Comparison of ENCODE assay signal across 1 cellular context in genomic region chr18:59874166-59874565, GRCh38.
TF ChIP-seq lines count a peak whose summit lies in the region.

No MANE protein-coding gene starts in this region.

TF ChIP-seq in GM12878, 131 proteins besides CTCF, POLR2A, EP300 and RAD21 (continued from another document and continues in another):
- TF ChIP-seq REST (IDR thresholded peaks at IDR 0.05; ENCODE audit: low read depth, low read length), result no peak
- no peak for TF ChIP-seq MEF2B (IDR thresholded peaks at IDR 0.05; ENCODE audit: partially characterized antibody, poor library complexity, severe bottlenecking)
- TF ChIP-seq RUNX3 (IDR thresholded peaks at IDR 0.05; ENCODE audit: low read length), result peak; percentile 77; the same call in 1 of the 2 replicates
- TF ChIP-seq ZBED1 (IDR thresholded peaks at IDR 0.05; ENCODE audit: borderline replicate concordance), result peak; percentile 77; the same call in 1 of the 2 replicates
- no peak for TF ChIP-seq CBFB (IDR thresholded peaks at IDR 0.05; ENCODE audit: low read depth)
- TF ChIP-seq NFXL1 (IDR thresholded peaks at IDR 0.05; ENCODE audit: borderline replicate concordance), result no peak
- no peak for TF ChIP-seq RCOR1 (conservative IDR thresholded peaks at IDR 0.05; ENCODE audit: low read depth, low read length)
- no peak for TF ChIP-seq CHD2 (IDR thresholded peaks at IDR 0.05; ENCODE audit: borderline replicate concordance, low read depth, low read length)
- no peak for TF ChIP-seq HCFC1 (IDR thresholded peaks at IDR 0.05; ENCODE audit: low read length)
- no peak for TF ChIP-seq BACH1 (IDR thresholded peaks at IDR 0.05; ENCODE audit: borderline replicate concordance)
- TF ChIP-seq KLF5 (IDR thresholded peaks at IDR 0.05; ENCODE audit: partially characterized antibody), result no peak
- no peak for TF ChIP-seq NKRF (conservative IDR thresholded peaks at IDR 0.05)
- no peak for TF ChIP-seq WRNIP1 (IDR thresholded peaks at IDR 0.05; ENCODE audit: borderline replicate concordance, low read depth, low read length)
- TF ChIP-seq NR2C1 (IDR thresholded peaks at IDR 0.05), result no peak
- no peak for TF ChIP-seq ZBTB4 (CRISPR knock-in tag; IDR thresholded peaks at IDR 0.05)
- no peak for TF ChIP-seq CUX1 (IDR thresholded peaks at IDR 0.05; ENCODE audit: insufficient replicate concordance, low read depth, low read length)
- TF ChIP-seq BHLHE40 (IDR thresholded peaks at IDR 0.05; ENCODE audit: borderline replicate concordance in 1 of 2, low read depth in 2 of 2, low read length in 1 of 2), result no peak
- TF ChIP-seq BCL3 (IDR thresholded peaks at IDR 0.05; ENCODE audit: borderline replicate concordance, insufficient read depth, low read depth, low read length, poor library complexity, severe bottlenecking), result peak; percentile 84
- no peak for TF ChIP-seq USF2 (IDR thresholded peaks at IDR 0.05; ENCODE audit: borderline replicate concordance, low read depth, low read length)
- no peak for TF ChIP-seq PAX8 (IDR thresholded peaks at IDR 0.05)
- no peak for TF ChIP-seq KAT2A (conservative IDR thresholded peaks at IDR 0.05; ENCODE audit: control insufficient read depth, low read depth, low read length)
- no peak for TF ChIP-seq STAT1 (conservative IDR thresholded peaks at IDR 0.05)
- TF ChIP-seq GABPA (IDR thresholded peaks at IDR 0.05; ENCODE audit: low read depth), result peak; percentile 26; the same call in 1 of the 2 replicates
- peak; percentile 95 for TF ChIP-seq EED (IDR thresholded peaks at IDR 0.05; ENCODE audit: low read depth)
- TF ChIP-seq MYC (IDR thresholded peaks at IDR 0.05; ENCODE audit: insufficient read depth, insufficient read length, insufficient replicate concordance, low read length, severe bottlenecking), result no peak
- TF ChIP-seq HDAC2 (IDR thresholded peaks at IDR 0.05), result no peak
- TF ChIP-seq PRDM15 (CRISPR knock-in tag; IDR thresholded peaks at IDR 0.05), result no peak
- no peak for TF ChIP-seq MEF2A (IDR thresholded peaks at IDR 0.05; ENCODE audit: insufficient read depth, low read depth, low read length)
- peak; percentile 94 for TF ChIP-seq JUNB (IDR thresholded peaks at IDR 0.05)
- no peak for TF ChIP-seq SMAD5 (IDR thresholded peaks at IDR 0.05; ENCODE audit: low read depth)
- TF ChIP-seq CREB1 (IDR thresholded peaks at IDR 0.05; ENCODE audit: low read depth), result peak; percentile 43; the same call in 1 of the 2 replicates
- TF ChIP-seq SIN3A (IDR thresholded peaks at IDR 0.05; ENCODE audit: low read depth, low read length), result no peak
- TF ChIP-seq SUPT20H (IDR thresholded peaks at IDR 0.05; ENCODE audit: borderline replicate concordance, control insufficient read depth, low read depth, low read length), result no peak
- peak; percentile 88; the same call in 1 of the 2 replicates for TF ChIP-seq TCF7 (IDR thresholded peaks at IDR 0.05; ENCODE audit: borderline replicate concordance)
- 0 out of 2 replicates have a peak, but pooled peaks have one; percentile 39 for TF ChIP-seq ATF2 (IDR thresholded peaks at IDR 0.05; ENCODE audit: low read length)
- no peak for TF ChIP-seq MXI1 (IDR thresholded peaks at IDR 0.05; ENCODE audit: low read depth, low read length)
- no peak for TF ChIP-seq POLR2AphosphoS5 (IDR thresholded peaks at IDR 0.05; ENCODE audit: low read length)
- TF ChIP-seq CREM (IDR thresholded peaks at IDR 0.05; ENCODE audit: low read depth), result peak; percentile 58; the same call in 1 of the 2 replicates
- no peak for TF ChIP-seq JUND (IDR thresholded peaks at IDR 0.05; ENCODE audit: low read depth, low read length)
